ENCODE assay signal across 1 cellular context in genomic region chr2:110443305-110444005, GRCh38. TPM values are rescaled to one million over a fixed set of nuclear protein-coding genes. Genes with fewer than 3 reads are reported as not detected.
"Had no signal": no experiment of that assay in that cellular context is flagged by ENCODE, and none has a peak within 500 bp of the region (broad histone marks: within the 10 kb centered on the region; RNA-seq: fewer than 3 reads in every experiment).

No MANE protein-coding gene starts in this region.

RNA-seq across cellular contexts. Expression of gene LIMS4, which starts 29.2 kb away (rescaled TPM):
- total RNA-seq: NCI-H460 had no signal
